Comparison of ENCODE assay signal across 8 cellular contexts in the genomic region with DNA sequence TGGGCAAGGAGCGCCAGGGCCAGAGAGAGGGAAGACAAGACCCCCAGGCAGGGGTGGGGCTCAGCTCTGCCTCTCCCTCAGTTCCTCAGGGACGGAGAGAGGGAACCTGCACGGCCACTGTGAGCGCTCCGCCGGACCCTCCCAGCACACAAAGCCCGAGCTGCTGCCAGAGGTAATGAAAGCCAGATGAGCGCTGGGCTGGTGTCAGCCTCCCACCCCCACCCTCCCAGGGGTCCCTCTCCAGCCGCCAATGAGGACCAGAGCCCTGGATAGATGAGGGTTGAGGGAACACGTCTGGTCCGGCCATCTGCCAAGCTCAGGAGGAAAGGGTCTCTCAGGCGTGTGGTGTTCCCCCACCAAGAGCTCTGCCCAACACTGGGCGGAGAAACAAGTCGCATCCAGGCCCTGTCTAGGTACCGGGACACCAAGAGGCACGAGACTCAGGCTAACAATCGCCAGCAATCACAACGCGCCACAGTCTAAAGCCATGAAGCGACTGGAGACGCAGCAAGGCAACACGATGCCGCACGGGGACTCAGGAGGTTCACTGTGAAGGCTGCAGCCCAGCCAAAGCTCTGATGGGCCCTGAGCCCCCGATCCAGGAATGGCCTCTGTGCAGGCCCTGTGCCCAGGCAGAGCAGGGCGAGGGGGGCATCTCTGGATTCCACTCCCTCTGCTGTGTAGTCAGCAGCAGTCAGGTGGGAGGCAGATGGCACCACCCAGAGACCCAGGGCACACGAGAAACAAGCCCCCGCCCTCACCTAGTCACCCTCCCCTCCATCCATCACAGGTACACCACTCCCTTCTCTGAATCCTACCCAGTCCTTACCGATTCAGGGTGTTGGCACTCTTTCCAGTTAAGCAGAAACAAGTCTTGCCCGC. TPM values are rescaled to one million over a fixed set of nuclear protein-coding genes. Genes with fewer than 3 reads are reported as not detected.
DNase-seq lines count a peak whose midpoint lies in the region; ATAC-seq and TF ChIP-seq lines count a peak whose summit lies in the region.

No MANE protein-coding gene starts in this region.

- ATAC-seq in PC-3: peak; percentile 9; the same call in 1 of the 2 replicates
- no peak for ATAC-seq in HG03039 (IDR thresholded peaks at IDR 0.05; ENCODE audit: unreplicated experiment)
- no peak for ATAC-seq in HG03095 (IDR thresholded peaks at IDR 0.05; ENCODE audit: unreplicated experiment)

- BruUV-seq in PC-3 (replicated peaks; lab: Mats Ljungman, UMichigan): TSS peak; percentile 41

- peaks cover 4% of the 10 kb centered on the region; the same call in 1 of the 2 replicates for H3K4me1 ChIP-seq in PC-3 (ENCODE audit: insufficient read depth, low read length)
- H3K4me1 ChIP-seq in osteoblast (ENCODE audit: insufficient read depth, low read length): peaks cover 33% of the 10 kb centered on the region

- no peaks in the 10 kb centered on the region for H3F3A ChIP-seq in PC-3 (ENCODE audit: low read length, unreplicated experiment)

- no peaks in the 10 kb centered on the region for H3K27me3 ChIP-seq in PC-3 (ENCODE audit: low read length)
- H3K27me3 ChIP-seq in osteoblast (ENCODE audit: insufficient read depth, low read length): peaks cover 7% of the 10 kb centered on the region

- H3K9ac ChIP-seq in PC-3 (ENCODE audit: low read length): no peak overlapping the region; the same call in 1 of the 2 replicates

- POLR2A ChIA-PET in PC-3 (lab: Charles Lee; ENCODE audit: unreplicated experiment): no interaction called here

- no peaks in the 10 kb centered on the region for H3K36me3 ChIP-seq in PC-3 (ENCODE audit: low read depth, low read length)
- H3K36me3 ChIP-seq in osteoblast (ENCODE audit: insufficient read depth, low read length): no peaks in the 10 kb centered on the region

- H3K79me2 ChIP-seq in PC-3 (ENCODE audit: low read length) (peaks cover 44% of the 10 kb centered on the region), osteoblast (ENCODE audit: insufficient read depth, low read length) (peaks cover 6% of the 10 kb centered on the region)

- H3K9me2 ChIP-seq in PC-3 (replicated peaks; ENCODE audit: low read length): no peaks in the 10 kb centered on the region

- H3K27ac ChIP-seq in PC-3 (ENCODE audit: low read length) (no peak overlapping the region), osteoblast (ENCODE audit: low read depth, low read length) (no peak overlapping the region)

- intact Hi-C loops in PC-3 (cut with micrococcal nuclease): loop anchor here (2.0 kb wide), 1 partner anchor 29 kb away; no protein-coding TSS in a partner anchor

- H3K9me3 ChIP-seq in PC-3 (ENCODE audit: low read length) (no peaks in the 10 kb centered on the region), osteoblast (ENCODE audit: low read depth, low read length) (no peaks in the 10 kb centered on the region)

- H2AFZ ChIP-seq in PC-3 (ENCODE audit: low read length) (no peak overlapping the region), osteoblast (ENCODE audit: low read length) (no peak overlapping the region)

- peak overlapping the region; percentile 96 for H3K4me2 ChIP-seq in PC-3 (ENCODE audit: low read length)
- peak overlapping the region; percentile 87 for H3K4me2 ChIP-seq in osteoblast (ENCODE audit: insufficient read depth, low read length)

- CTCF ChIA-PET in PC-3 (lab: Charles Lee): no interaction called here

- peaks cover 6% of the 10 kb centered on the region; the same call in 1 of the 2 replicates for H4K20me1 ChIP-seq in PC-3 (ENCODE audit: low read length)
- H4K20me1 ChIP-seq in osteoblast (ENCODE audit: insufficient read depth, low read length): peaks cover 64% of the 10 kb centered on the region

- DNase-seq in DMS 273 (lab: John Stamatoyannopoulos, UW; ENCODE audit: unreplicated experiment) (peak; percentile 90), PC-3 (peak; percentile 4), epithelial cell of proximal tubule (ENCODE audit: low read depth) (no peak), osteoblast (ENCODE audit: insufficient read length, low spot score, missing footprints) (no peak), GF-D8 (lab: John Stamatoyannopoulos, UW) (no peak), NCI-H1417 treated with DMSO at 0.1 percent for 48 hours (lab: John Stamatoyannopoulos, UW) (no peak)

- H3K4me3 ChIP-seq in PC-3 (ENCODE audit: low read length): peak overlapping the region; percentile 85; the same call in 1 of the 2 replicates
- H3K4me3 ChIP-seq in epithelial cell of proximal tubule (ENCODE audit: low read depth, low read length): peak overlapping the region; percentile 68
- peak overlapping the region; percentile 43 for H3K4me3 ChIP-seq in osteoblast (ENCODE audit: insufficient read depth, low read length)

- TF ChIP-seq CTCF in PC-3 (conservative IDR thresholded peaks at IDR 0.05; ENCODE audit: low read depth, low read length): no peak
- TF ChIP-seq CTCF in epithelial cell of proximal tubule (conservative IDR thresholded peaks at IDR 0.05; ENCODE audit: low read depth, low read length): no peak
- TF ChIP-seq CTCF in osteoblast (IDR thresholded peaks at IDR 0.05; ENCODE audit: extremely low read depth, low read depth, low read length): no peak

RNA-seq across cellular contexts. Expression of a gene that starts 1.3 kb away (rescaled TPM):
- total RNA-seq in PC-3 (2014; rRNA removed) (30.5 and 32.2 TPM in 2 replicates), epithelial cell of proximal tubule (18.2 and 39.0 TPM in 2 replicates), osteoblast (11.2 and 12.7 TPM in 2 replicates)

RNA-seq across cellular contexts. Expression of a gene that starts 44.0 kb away (rescaled TPM):
- total RNA-seq in PC-3 (2014; rRNA removed) (not detected in 2 replicates), epithelial cell of proximal tubule (9.8 and 10.0 TPM in 2 replicates), osteoblast (3.3 and 3.8 TPM in 2 replicates)

RNA-seq across cellular contexts. Expression of a gene that starts 57.9 kb away (rescaled TPM):
- total RNA-seq in PC-3 (2014; rRNA removed) (0.46 and 0.47 TPM in 2 replicates), epithelial cell of proximal tubule (0.36 and 0.58 TPM in 2 replicates), osteoblast (under 0.01 TPM in 1 of 2 replicates, not detected in the other)

Comparison
In these comparisons a context has a peak if more than half of its experiments do, and no peak if none do; other contexts are left out.
1. DNase-seq: peak in DMS 273 (single experiment) and PC-3 (single experiment); none in epithelial cell of proximal tubule (single experiment), osteoblast (single experiment), GF-D8 (single experiment) and NCI-H1417 treated with DMSO at 0.1 percent for 48 hours (single experiment).
2. Peak in every context shown above with its lines, with median percentiles within 50 percentile points of each other: H3K4me3 ChIP-seq.